19 cellular contexts compared by ENCODE assay signal in genomic region chrX:123580871-123581270, GRCh38.
"Had no signal": no experiment of that assay in that cellular context is flagged by ENCODE, and none has a peak within 500 bp of the region (broad histone marks: within the 10 kb centered on the region; RNA-seq: fewer than 3 reads in every experiment).

No MANE protein-coding gene starts in this region.

- H3K27ac ChIP-seq: esophagus squamous epithelium, hepatocyte, psoas muscle, right lobe of liver, suprapubic skin, thyroid gland had no signal

- H2AFZ ChIP-seq: hepatocyte had no signal

- H3K4me1 ChIP-seq: esophagus squamous epithelium, psoas muscle, right lobe of liver, suprapubic skin, thyroid gland had no signal

- H3K9me3 ChIP-seq: esophagus squamous epithelium, psoas muscle, right lobe of liver, suprapubic skin, thyroid gland had no signal

- DNase-seq: dermis blood vessel endothelial cell; esophagus squamous epithelium; foreskin fibroblast; head of caudate nucleus; mammary epithelial cell; naive thymus-derived CD4-positive, alpha-beta T cell; nephron progenitor cell; psoas muscle; retina; right lobe of liver; stimulated activated CD4-positive, alpha-beta T cell treated with anti-CD3 and anti-CD28 coated beads, Interleukin-4, amount 100 ng/mL, for 1 hour; stimulated activated CD8-positive, alpha-beta memory T cell treated with anti-CD3 and anti-CD28 coated beads, Interleukin-4, amount 100 ng/mL, for 48 hours; stimulated activated naive CD8-positive, alpha-beta T cell treated with anti-CD3 and anti-CD28 coated beads, Interleukin-15, Interleukin-2, amounts not matched to agents 100 U/mL and 50 U/mL, for 24 hours; thyroid gland had no signal

- H3K4me2 ChIP-seq: hepatocyte had no signal

- FAIRE-seq: urothelium cell line had no signal

- H3K79me2 ChIP-seq: hepatocyte had no signal

- H3K4me3 ChIP-seq: esophagus squamous epithelium, hepatocyte, psoas muscle, right lobe of liver, suprapubic skin, thyroid gland had no signal

- ATAC-seq: left lobe of liver; naive thymus-derived CD4-positive, alpha-beta T cell; psoas muscle; right lobe of liver; stimulated activated effector memory CD8-positive, alpha-beta T cell treated with anti-CD3 and anti-CD28 coated beads, Interleukin-12 subunit alpha, Interleukin-12 subunit beta, amount 100 ng/mL, for 72 hours; stimulated activated naive CD8-positive, alpha-beta T cell treated with anti-CD3 and anti-CD28 coated beads, Interleukin-15, Interleukin-2, amounts not matched to agents 100 U/mL and 50 U/mL, for 24 hours had no signal

- H3K27me3 ChIP-seq: esophagus squamous epithelium, hepatocyte, right lobe of liver, suprapubic skin, thyroid gland had no signal

- H3K36me3 ChIP-seq: esophagus squamous epithelium, right lobe of liver, suprapubic skin, thyroid gland had no signal
